Comparison of ENCODE assay signal across 8 cellular contexts in genomic region chr12:6045438-6045837, GRCh38.
"Had no signal": no experiment of that assay in that cellular context is flagged by ENCODE, and none has a peak within 500 bp of the region (broad histone marks: within the 10 kb centered on the region; RNA-seq: fewer than 3 reads in every experiment).

No MANE protein-coding gene starts in this region.

- H3K9ac ChIP-seq: KMS-11 had no signal

- H3K27ac ChIP-seq: HL-60, KMS-11 had no signal

- H3K4me3 Mint-ChIP-seq: IgD-negative memory B cell had no signal

- DNase-seq: KBM-7, KG1 had no signal

- ATAC-seq: HepG2, K562 had no signal

- FAIRE-seq: HepG2, HTR-8/SVneo, K562 had no signal

- H3K4me3 ChIP-seq: K562 had no signal

- H3K4me2 ChIP-seq: KMS-11 had no signal

- H3K4me1 Mint-ChIP-seq: IgD-negative memory B cell had no signal
